8 cellular contexts compared by ENCODE assay signal in the genomic region with DNA sequence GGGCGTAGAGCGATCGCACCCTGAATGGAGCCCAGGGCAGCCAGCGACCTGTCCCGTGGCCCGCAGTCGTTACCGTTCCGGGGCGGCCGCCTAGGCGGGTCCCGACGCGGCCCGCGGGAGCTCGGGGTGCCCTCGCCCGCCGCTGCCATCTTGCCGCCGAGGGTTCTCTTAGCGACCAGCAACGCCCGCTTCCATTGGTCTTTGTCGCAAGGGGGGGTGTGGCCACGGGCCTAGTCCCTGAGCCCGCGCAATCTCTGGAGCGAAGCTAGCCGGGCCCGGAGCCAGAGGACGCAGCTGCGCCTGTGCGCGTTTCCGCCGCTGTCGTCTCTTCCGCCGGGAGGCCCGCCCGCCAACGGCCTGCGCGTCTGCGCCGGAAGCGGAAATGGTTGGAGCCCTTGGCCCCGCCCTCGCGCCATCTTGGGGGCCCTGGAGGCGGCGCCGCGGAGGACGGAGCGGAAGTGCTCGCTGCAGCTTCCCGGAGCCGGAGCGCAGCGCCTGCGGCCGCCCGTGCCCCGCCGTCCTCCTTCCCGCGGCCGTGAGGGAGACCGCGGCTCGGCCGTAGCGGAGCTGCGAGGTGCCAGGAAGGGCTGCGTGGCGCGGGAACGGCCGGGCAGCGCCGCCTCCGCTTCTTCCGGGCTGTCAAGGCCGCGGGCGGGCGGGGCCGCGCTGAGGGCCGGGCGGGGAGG. TPM values are rescaled to one million over a fixed set of nuclear protein-coding genes. Genes with fewer than 3 reads are reported as not detected.
A peak's percentile ranks its signal among the peaks of the same experiment; 100 is the strongest.
DNase-seq lines count a peak whose midpoint lies in the region; ATAC-seq and TF ChIP-seq lines count a peak whose summit lies in the region.

MORN1 (minus strand) TSS at position 170 of the 686 bp plus-strand sequence; CDS start at position 149, 21 bp downstream.
A gene with protein sequence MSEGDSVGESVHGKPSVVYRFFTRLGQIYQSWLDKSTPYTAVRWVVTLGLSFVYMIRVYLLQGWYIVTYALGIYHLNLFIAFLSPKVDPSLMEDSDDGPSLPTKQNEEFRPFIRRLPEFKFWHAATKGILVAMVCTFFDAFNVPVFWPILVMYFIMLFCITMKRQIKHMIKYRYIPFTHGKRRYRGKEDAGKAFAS (plus strand): TSS at position 457 of the 686 bp plus-strand sequence. CDS start 3,950 bp downstream, outside the sequence.

- H3K9me3 ChIP-seq in spleen = no peaks in the 10 kb centered on the region

- DNase-seq in AG20443 (ENCODE audit: low spot score) (peak; percentile 99), NCI-H446 (lab: John Stamatoyannopoulos, UW) (peak; percentile 99 to 100), cerebellar cortex (ENCODE audit: low spot score) (peak; percentile 98), iris pigment epithelial cell (ENCODE audit: low read depth) (peak; percentile 99), spleen (peak; percentile 100)

- ATAC-seq in GM19043 (IDR thresholded peaks at IDR 0.05; ENCODE audit: low read depth, unreplicated experiment) = peak; percentile 95
- peak; percentile 95 for ATAC-seq in HG03354 (IDR thresholded peaks at IDR 0.05; ENCODE audit: poor library complexity, severe bottlenecking, unreplicated experiment)
- ATAC-seq in activated CD4-positive, CD25-positive, alpha-beta regulatory T cell treated with anti-CD3 and anti-CD28 coated beads, Interleukin-2, amount 50 U/mL, for 24 hours = peak; percentile 97 to 98

- H3K27me3 ChIP-seq in spleen (replicated peaks in 1 of 7) = no peaks in the 10 kb centered on the region

- TF ChIP-seq POLR2A in spleen (IDR thresholded peaks at IDR 0.05) = peak in 1 of 3 donors; percentile 38

- peak within 1 kb of the TSS; percentile 88 to 100 (median 96) for H3K4me3 ChIP-seq in spleen

- H3K4me1 ChIP-seq in spleen = peaks cover 21 to 65% (median 46%) of the 10 kb centered on the region in 6 donors

- H3K27ac ChIP-seq in spleen = peak within 1 kb of the TSS; percentile 72 to 97 (median 92)

- TF ChIP-seq CTCF in spleen (IDR thresholded peaks at IDR 0.05 in 8 of 11, conservative IDR thresholded peaks at IDR 0.05 in 3 of 11) = peak in 6 of 11 experiments; percentile 10 to 59 (median 34)

- WGBS in spleen, 5 donors = 0% methylated on average over 50 to 95 of the region's 95 CpGs

- intact Hi-C loops in spleen (cut with DNase I; ENCODE audit: low total_unique reads) = no loop called here

- peaks cover 0 to 55% (median 21%) of the 10 kb centered on the region in 6 donors for H3K36me3 ChIP-seq in spleen

RNA-seq across cellular contexts. Expression of gene MORN1, which starts in this region (rescaled TPM):
- total RNA-seq in spleen = 10 to 100 TPM in 2 of 7 donors, 1 to 10 TPM in 5; 5.9 to 13.5 (median 8.4) TPM
- polyA plus RNA-seq in spleen = 1 to 10 TPM; 1.9 to 5.8 (median 2.2) TPM

RNA-seq across cellular contexts. Expression of the second gene that starts in this region (rescaled TPM):
- 100 to 1,000 TPM in 3 of 7 donors, 10 to 100 TPM in 4; 70.1 to 131 (median 91.8) TPM for total RNA-seq in spleen
- 10 to 100 TPM; 51.1 to 77.0 (median 68.7) TPM for polyA plus RNA-seq in spleen

Comparison
In these comparisons a context has a peak if more than half of its experiments do, and no peak if none do; other contexts are left out.
1. Peak in every context shown above with its lines: DNase-seq, ATAC-seq, H3K4me3 ChIP-seq and H3K27ac ChIP-seq.